ENCODE assay signal across 2 cellular contexts in genomic region chr12:39294712-39295111, GRCh38.
TF ChIP-seq lines count a peak whose summit lies in the region.

No MANE protein-coding gene starts in this region.

TF ChIP-seq in GM23338, 12 proteins besides CTCF, POLR2A, EP300 and RAD21 (continued from another document):
- no peak for TF ChIP-seq ZNF462 (CRISPR knock-in tag; IDR thresholded peaks at IDR 0.05)
- no peak for TF ChIP-seq STAT1 (IDR thresholded peaks at IDR 0.05; ENCODE audit: unreplicated experiment)
- no peak for TF ChIP-seq NANOG (IDR thresholded peaks at IDR 0.05; ENCODE audit: borderline replicate concordance)
- TF ChIP-seq, protein P1, sequence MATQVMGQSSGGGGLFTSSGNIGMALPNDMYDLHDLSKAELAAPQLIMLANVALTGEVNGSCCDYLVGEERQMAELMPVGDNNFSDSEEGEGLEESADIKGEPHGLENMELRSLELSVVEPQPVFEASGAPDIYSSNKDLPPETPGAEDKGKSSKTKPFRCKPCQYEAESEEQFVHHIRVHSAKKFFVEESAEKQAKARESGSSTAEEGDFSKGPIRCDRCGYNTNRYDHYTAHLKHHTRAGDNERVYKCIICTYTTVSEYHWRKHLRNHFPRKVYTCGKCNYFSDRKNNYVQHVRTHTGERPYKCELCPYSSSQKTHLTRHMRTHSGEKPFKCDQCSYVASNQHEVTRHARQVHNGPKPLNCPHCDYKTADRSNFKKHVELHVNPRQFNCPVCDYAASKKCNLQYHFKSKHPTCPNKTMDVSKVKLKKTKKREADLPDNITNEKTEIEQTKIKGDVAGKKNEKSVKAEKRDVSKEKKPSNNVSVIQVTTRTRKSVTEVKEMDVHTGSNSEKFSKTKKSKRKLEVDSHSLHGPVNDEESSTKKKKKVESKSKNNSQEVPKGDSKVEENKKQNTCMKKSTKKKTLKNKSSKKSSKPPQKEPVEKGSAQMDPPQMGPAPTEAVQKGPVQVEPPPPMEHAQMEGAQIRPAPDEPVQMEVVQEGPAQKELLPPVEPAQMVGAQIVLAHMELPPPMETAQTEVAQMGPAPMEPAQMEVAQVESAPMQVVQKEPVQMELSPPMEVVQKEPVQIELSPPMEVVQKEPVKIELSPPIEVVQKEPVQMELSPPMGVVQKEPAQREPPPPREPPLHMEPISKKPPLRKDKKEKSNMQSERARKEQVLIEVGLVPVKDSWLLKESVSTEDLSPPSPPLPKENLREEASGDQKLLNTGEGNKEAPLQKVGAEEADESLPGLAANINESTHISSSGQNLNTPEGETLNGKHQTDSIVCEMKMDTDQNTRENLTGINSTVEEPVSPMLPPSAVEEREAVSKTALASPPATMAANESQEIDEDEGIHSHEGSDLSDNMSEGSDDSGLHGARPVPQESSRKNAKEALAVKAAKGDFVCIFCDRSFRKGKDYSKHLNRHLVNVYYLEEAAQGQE (IDR thresholded peaks at IDR 0.05; ENCODE audit: unreplicated experiment) = no peak
- TF ChIP-seq, protein P2, sequence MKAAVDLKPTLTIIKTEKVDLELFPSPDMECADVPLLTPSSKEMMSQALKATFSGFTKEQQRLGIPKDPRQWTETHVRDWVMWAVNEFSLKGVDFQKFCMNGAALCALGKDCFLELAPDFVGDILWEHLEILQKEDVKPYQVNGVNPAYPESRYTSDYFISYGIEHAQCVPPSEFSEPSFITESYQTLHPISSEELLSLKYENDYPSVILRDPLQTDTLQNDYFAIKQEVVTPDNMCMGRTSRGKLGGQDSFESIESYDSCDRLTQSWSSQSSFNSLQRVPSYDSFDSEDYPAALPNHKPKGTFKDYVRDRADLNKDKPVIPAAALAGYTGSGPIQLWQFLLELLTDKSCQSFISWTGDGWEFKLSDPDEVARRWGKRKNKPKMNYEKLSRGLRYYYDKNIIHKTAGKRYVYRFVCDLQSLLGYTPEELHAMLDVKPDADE (IDR thresholded peaks at IDR 0.05) = no peak
- no peak for TF ChIP-seq EZH2 (IDR thresholded peaks at IDR 0.05; ENCODE audit: low read depth, unreplicated experiment)
- TF ChIP-seq JUNB (IDR thresholded peaks at IDR 0.05; ENCODE audit: unreplicated experiment) = no peak
- no peak for TF ChIP-seq POLR2AphosphoS5 (IDR thresholded peaks at IDR 0.05; ENCODE audit: low read depth)
- TF ChIP-seq ZNF114 (CRISPR knock-in tag; IDR thresholded peaks at IDR 0.05) = no peak

TF ChIP-seq in WTC11, 78 proteins besides CTCF, POLR2A, EP300 and RAD21 (continued from another document):
- no peak for TF ChIP-seq ATF1 (CRISPR knock-in tag; IDR thresholded peaks at IDR 0.05)
- no peak for TF ChIP-seq HMGA2 (CRISPR knock-in tag; IDR thresholded peaks at IDR 0.05)
- TF ChIP-seq NR1H2 (CRISPR knock-in tag; IDR thresholded peaks at IDR 0.05) = no peak
- no peak for TF ChIP-seq GTF2I (CRISPR knock-in tag; conservative IDR thresholded peaks at IDR 0.05)
- TF ChIP-seq, protein P3, sequence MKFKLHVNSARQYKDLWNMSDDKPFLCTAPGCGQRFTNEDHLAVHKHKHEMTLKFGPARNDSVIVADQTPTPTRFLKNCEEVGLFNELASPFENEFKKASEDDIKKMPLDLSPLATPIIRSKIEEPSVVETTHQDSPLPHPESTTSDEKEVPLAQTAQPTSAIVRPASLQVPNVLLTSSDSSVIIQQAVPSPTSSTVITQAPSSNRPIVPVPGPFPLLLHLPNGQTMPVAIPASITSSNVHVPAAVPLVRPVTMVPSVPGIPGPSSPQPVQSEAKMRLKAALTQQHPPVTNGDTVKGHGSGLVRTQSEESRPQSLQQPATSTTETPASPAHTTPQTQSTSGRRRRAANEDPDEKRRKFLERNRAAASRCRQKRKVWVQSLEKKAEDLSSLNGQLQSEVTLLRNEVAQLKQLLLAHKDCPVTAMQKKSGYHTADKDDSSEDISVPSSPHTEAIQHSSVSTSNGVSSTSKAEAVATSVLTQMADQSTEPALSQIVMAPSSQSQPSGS (CRISPR knock-in tag; IDR thresholded peaks at IDR 0.05; ENCODE audit: borderline replicate concordance, low read depth) = no peak
- no peak for TF ChIP-seq JUN (CRISPR knock-in tag; IDR thresholded peaks at IDR 0.05)
- TF ChIP-seq, protein P4, sequence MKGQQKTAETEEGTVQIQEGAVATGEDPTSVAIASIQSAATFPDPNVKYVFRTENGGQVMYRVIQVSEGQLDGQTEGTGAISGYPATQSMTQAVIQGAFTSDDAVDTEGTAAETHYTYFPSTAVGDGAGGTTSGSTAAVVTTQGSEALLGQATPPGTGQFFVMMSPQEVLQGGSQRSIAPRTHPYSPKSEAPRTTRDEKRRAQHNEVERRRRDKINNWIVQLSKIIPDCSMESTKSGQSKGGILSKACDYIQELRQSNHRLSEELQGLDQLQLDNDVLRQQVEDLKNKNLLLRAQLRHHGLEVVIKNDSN (CRISPR knock-in tag; IDR thresholded peaks at IDR 0.05) = no peak
- no peak for TF ChIP-seq FOXP1 (CRISPR knock-in tag; IDR thresholded peaks at IDR 0.05; ENCODE audit: borderline replicate concordance)
- no peak for TF ChIP-seq SMAD3 (CRISPR knock-in tag; IDR thresholded peaks at IDR 0.05; ENCODE audit: borderline replicate concordance)
